In the genomic region with DNA sequence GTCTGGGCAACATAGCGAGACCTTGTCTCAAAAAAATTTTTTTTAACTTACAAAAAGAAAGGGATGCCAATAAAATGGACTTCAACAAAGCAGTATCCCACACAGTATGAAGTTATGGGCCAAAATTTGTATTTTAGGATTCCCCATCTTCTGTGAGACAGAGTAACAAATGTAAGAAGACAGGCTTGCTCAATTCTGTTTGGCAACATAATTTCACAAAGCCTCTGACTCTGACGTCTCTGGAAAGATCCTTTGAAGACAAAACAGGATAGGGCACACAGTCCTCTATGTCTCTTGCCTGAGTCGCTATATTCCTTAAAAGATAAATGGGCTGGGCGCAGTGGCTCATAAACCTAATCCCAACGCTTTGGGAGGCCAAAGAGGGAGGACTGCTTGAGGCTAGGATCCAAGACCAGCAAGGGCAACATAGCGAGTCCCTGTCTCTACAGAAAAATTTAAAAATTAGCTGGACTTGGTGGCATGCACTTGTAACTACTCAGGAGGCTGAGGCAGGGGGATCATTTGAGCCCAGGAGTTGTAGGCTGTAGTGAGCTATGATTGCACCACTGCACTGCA, we compare ENCODE assay signal across 9 cellular contexts. TPM values are rescaled to one million over a fixed set of nuclear protein-coding genes. Genes with fewer than 3 reads are reported as not detected.
DNase-seq lines count a peak whose midpoint lies in the region; ATAC-seq, FAIRE-seq and TF ChIP-seq lines count a peak whose summit lies in the region.
"Had no signal": no experiment of that assay in that cellular context is flagged by ENCODE, and none has a peak within 500 bp of the region (broad histone marks: within the 10 kb centered on the region; RNA-seq: fewer than 3 reads in every experiment).

No MANE protein-coding gene starts in this region.

- in situ Hi-C loops in GM13976 (cut with MboI; ENCODE audit: low sequenced_read_pairs, unreplicated experiment), result no loop called here

- H2AFZ ChIP-seq in PC-3 (ENCODE audit: low read length), result peak overlapping the region; percentile 91

- H3K36me3 ChIP-seq in Caco-2 (ENCODE audit: control insufficient read depth, insufficient read depth, low read length), result no peaks in the 10 kb centered on the region
- no peaks in the 10 kb centered on the region for H3K36me3 ChIP-seq in PC-3 (ENCODE audit: low read depth, low read length)
- no peaks in the 10 kb centered on the region for H3K36me3 ChIP-seq in pancreas

- no peaks in the 10 kb centered on the region for H3K9me2 ChIP-seq in PC-3 (replicated peaks; ENCODE audit: low read length)

- H3F3A ChIP-seq in PC-3 (ENCODE audit: low read length, unreplicated experiment), result no peaks in the 10 kb centered on the region

- peak overlapping the region; percentile 41 for H3K4me3 ChIP-seq in Caco-2 (ENCODE audit: low read depth, low read length)
- peak overlapping the region; percentile 100 for H3K4me3 ChIP-seq in PC-3 (ENCODE audit: low read length)
- H3K4me3 ChIP-seq in epithelial cell of esophagus (ENCODE audit: low read length), result peak overlapping the region; percentile 77
- peak overlapping the region; percentile 18 to 91 (median 66) for H3K4me3 ChIP-seq in pancreas

- no peak for FAIRE-seq in pancreas (lab: Jason Lieb, UNC)

- H3K36me3 Mint-ChIP-seq in Caco-2 (ENCODE audit: insufficient read depth, unreplicated experiment), result peaks cover 18% of the 10 kb centered on the region

- H3K27me3 ChIP-seq in Caco-2 (replicated peaks; ENCODE audit: control insufficient read depth, insufficient read depth, low read length), result no peaks in the 10 kb centered on the region
- H3K27me3 ChIP-seq in PC-3 (ENCODE audit: low read length), result no peaks in the 10 kb centered on the region
- no peaks in the 10 kb centered on the region for H3K27me3 ChIP-seq in pancreas

- peaks cover 27% of the 10 kb centered on the region for H3K79me2 ChIP-seq in PC-3 (ENCODE audit: low read length)

- peaks cover 6% of the 10 kb centered on the region for H3K4me1 Mint-ChIP-seq in Caco-2 (ENCODE audit: low read depth, unreplicated experiment)

- peak overlapping the region; percentile 90 for H3K4me3 Mint-ChIP-seq in Caco-2 (ENCODE audit: unreplicated experiment)

- H3K9me3 ChIP-seq in Caco-2 (no peaks in the 10 kb centered on the region), PC-3 (ENCODE audit: low read length) (no peaks in the 10 kb centered on the region), pancreas (no peaks in the 10 kb centered on the region)

- peak overlapping the region; percentile 82 for H3K4me2 ChIP-seq in PC-3 (ENCODE audit: low read length)

- peak overlapping the region; percentile 59; the same call in 1 of the 2 replicates for H3K9ac ChIP-seq in PC-3 (ENCODE audit: low read length)

- H3K9me3 Mint-ChIP-seq in Caco-2 (ENCODE audit: unreplicated experiment), result no peaks in the 10 kb centered on the region

- POLR2A ChIA-PET in Caco-2 (lab: Charles Lee) (interaction anchor here (1.1 to 2.3 kb wide), 3 partner anchors 14 to 34 kb away, joined by 6 to 31 read pairs (median 12); a partner anchor contains a TSS), PC-3 (lab: Charles Lee; ENCODE audit: unreplicated experiment) (interaction anchor here (0.6 to 1.0 kb wide), 2 partner anchors 17 to 34 kb away, joined by 6 read pairs; a partner anchor contains a TSS)

- TF ChIP-seq CTCF in Caco-2 (IDR thresholded peaks at IDR 0.05; ENCODE audit: insufficient read depth in 1 of 2, low read depth in 1 of 2, low read length in 1 of 2, severe bottlenecking in 1 of 2, unreplicated experiment in 1 of 2), result no peak
- TF ChIP-seq CTCF in PC-3 (conservative IDR thresholded peaks at IDR 0.05; ENCODE audit: low read depth, low read length), result no peak
- TF ChIP-seq CTCF in epithelial cell of esophagus (IDR thresholded peaks at IDR 0.05; ENCODE audit: insufficient read depth, low read depth, low read length, missing control alignments), result no peak
- no peak for TF ChIP-seq CTCF in pancreas (IDR thresholded peaks at IDR 0.05)
- no peak for TF ChIP-seq CTCF in GM13976 (IDR thresholded peaks at IDR 0.05; ENCODE audit: borderline replicate concordance, control extremely low read depth, extremely low read depth, insufficient read depth, missing control alignments)

- ATAC-seq in PC-3, result no peak
- ATAC-seq in pancreas, result no peak
- ATAC-seq in HG03571 (IDR thresholded peaks at IDR 0.05; ENCODE audit: unreplicated experiment), result no peak

- no peaks in the 10 kb centered on the region for H4K20me1 ChIP-seq in PC-3 (ENCODE audit: low read length)

- CTCF ChIA-PET in Caco-2 (lab: Charles Lee) (interaction anchor here (1.0 to 2.9 kb wide), 6 partner anchors 14 to 229 kb away, joined by 3 to 19 read pairs (median 4); a partner anchor contains a TSS), PC-3 (lab: Charles Lee) (interaction anchor here (0.8 to 1.3 kb wide), 2 partner anchors 14 to 166 kb away, joined by 4 to 8 read pairs; no protein-coding TSS in a partner anchor)

- BruUV-seq in Caco-2 (replicated peaks; lab: Mats Ljungman, UMichigan), result no TSS peak
- BruUV-seq in PC-3 (replicated peaks; lab: Mats Ljungman, UMichigan), result no TSS peak

- peak overlapping the region; percentile 95 for H3K27ac Mint-ChIP-seq in Caco-2 (ENCODE audit: unreplicated experiment)

- 41 to 45% methylated on average over 6 of the region's 6 CpGs for WGBS in pancreas, 2 donors

- DNase-seq in Caco-2 (no peak), PC-3 (no peak), epithelial cell of esophagus (ENCODE audit: low read depth) (peak; percentile 37), pancreas (no peak), GM13976 (ENCODE audit: low spot score) (no peak), NCI-H1436 (lab: John Stamatoyannopoulos, UW) (no peak), OCI-M1 (lab: John Stamatoyannopoulos, UW) (no peak)
- DNase-seq: activated gamma-delta T cell treated with Interleukin-2 at 50 U/mL for 16 hours had no signal

- H3K27me3 Mint-ChIP-seq in Caco-2 (ENCODE audit: insufficient read depth, unreplicated experiment), result no peaks in the 10 kb centered on the region

- H3K4me1 ChIP-seq in Caco-2 (0 out of 2 replicates have a peak, but pooled peaks cover 4% of the 10 kb centered on the region), PC-3 (ENCODE audit: insufficient read depth, low read length) (peaks cover 20% of the 10 kb centered on the region), pancreas (peaks cover 0 to 14% (median 13%) of the 10 kb centered on the region in 3 donors)

- intact Hi-C loops in Caco-2 (cut with micrococcal nuclease; ENCODE audit: unreplicated experiment), result loop anchor here (1.0 to 2.0 kb wide), 6 partner anchors 8 to 50 kb away; a partner anchor contains a TSS
- intact Hi-C loops in PC-3 (cut with micrococcal nuclease), result loop anchor here (1.0 to 5.0 kb wide), 2 partner anchors 14 to 165 kb away; no protein-coding TSS in a partner anchor
- intact Hi-C loops in pancreas (cut with DNase I), result no loop called here

- peak overlapping the region; percentile 50 for H3K27ac ChIP-seq in PC-3 (ENCODE audit: low read length)
- H3K27ac ChIP-seq in pancreas, result peak overlapping the region; percentile 87 to 97 (median 96)

RNA-seq across cellular contexts. Expression of a gene that starts 1.1 kb away (rescaled TPM):
- total RNA-seq in Caco-2 (2022) (7.4 and 7.6 TPM in 2 replicates), PC-3 (2014; rRNA removed) (4.1 and 7.7 TPM in 2 replicates), pancreas (10 to 100 TPM in 1 of 6 donors, 1 to 10 TPM in 5; 4.5 to 10.3 (median 6.0) TPM)
- polyA plus RNA-seq in pancreas, result 1 to 10 TPM; 4.9 to 5.9 TPM

RNA-seq across cellular contexts. Expression of a gene that starts 15.7 kb away (rescaled TPM):
- 5.9 and 8.6 TPM in 2 replicates for total RNA-seq in Caco-2 (2022)
- total RNA-seq in PC-3 (2014; rRNA removed), result 3.2 and 5.0 TPM in 2 replicates
- total RNA-seq in pancreas, result 10 to 100 TPM in 2 of 6 donors, 1 to 10 TPM in 4; 4.1 to 12.8 (median 5.6) TPM
- polyA plus RNA-seq in pancreas, result 10 to 100 TPM; 18.0 to 25.9 TPM

RNA-seq across cellular contexts. Expression of a gene that starts 19.6 kb away (rescaled TPM):
- total RNA-seq in Caco-2 (2022), result 19.1 and 20.8 TPM in 2 replicates
- total RNA-seq in PC-3 (2014; rRNA removed), result 32.4 and 33.5 TPM in 2 replicates
- 10 to 100 TPM; 24.8 to 29.7 (median 26.2) TPM for total RNA-seq in pancreas
- 10 to 100 TPM; 28.8 to 31.6 TPM for polyA plus RNA-seq in pancreas

RNA-seq across cellular contexts. Expression of a gene that starts 34.3 kb away (rescaled TPM):
- 196 and 202 TPM in 2 replicates for total RNA-seq in Caco-2 (2022)
- total RNA-seq in PC-3 (2014; rRNA removed), result 89.1 and 116 TPM in 2 replicates
- total RNA-seq in pancreas, result 10 to 100 TPM; 32.6 to 82.2 (median 45.0) TPM
- polyA plus RNA-seq in pancreas, result 100 to 1,000 TPM; 154 to 166 TPM

RNA-seq across cellular contexts. Expression of a gene that starts 49.3 kb away (rescaled TPM):
- total RNA-seq in Caco-2 (2022) (not detected in 2 replicates), PC-3 (2014; rRNA removed) (not detected in 2 replicates), pancreas (under 1 TPM in 2 of 6 donors, not detected in 4; 0.12 to 0.29 TPM)
- polyA plus RNA-seq in pancreas, result not detected

Comparison
In these comparisons a context has a peak if more than half of its experiments do, and no peak if none do; other contexts are left out.
1. H3K4me3 ChIP-seq: peak in every context shown above with its lines; median percentile 100 in PC-3; 77 in epithelial cell of esophagus; 66 in pancreas; 41 in Caco-2.
2. intact Hi-C loops: an anchor here in Caco-2 (1.0 to 2.0 kb wide) and PC-3 (1.0 to 5.0 kb wide); none called in pancreas.